1 cellular context compared by ENCODE assay signal in the genomic region with DNA sequence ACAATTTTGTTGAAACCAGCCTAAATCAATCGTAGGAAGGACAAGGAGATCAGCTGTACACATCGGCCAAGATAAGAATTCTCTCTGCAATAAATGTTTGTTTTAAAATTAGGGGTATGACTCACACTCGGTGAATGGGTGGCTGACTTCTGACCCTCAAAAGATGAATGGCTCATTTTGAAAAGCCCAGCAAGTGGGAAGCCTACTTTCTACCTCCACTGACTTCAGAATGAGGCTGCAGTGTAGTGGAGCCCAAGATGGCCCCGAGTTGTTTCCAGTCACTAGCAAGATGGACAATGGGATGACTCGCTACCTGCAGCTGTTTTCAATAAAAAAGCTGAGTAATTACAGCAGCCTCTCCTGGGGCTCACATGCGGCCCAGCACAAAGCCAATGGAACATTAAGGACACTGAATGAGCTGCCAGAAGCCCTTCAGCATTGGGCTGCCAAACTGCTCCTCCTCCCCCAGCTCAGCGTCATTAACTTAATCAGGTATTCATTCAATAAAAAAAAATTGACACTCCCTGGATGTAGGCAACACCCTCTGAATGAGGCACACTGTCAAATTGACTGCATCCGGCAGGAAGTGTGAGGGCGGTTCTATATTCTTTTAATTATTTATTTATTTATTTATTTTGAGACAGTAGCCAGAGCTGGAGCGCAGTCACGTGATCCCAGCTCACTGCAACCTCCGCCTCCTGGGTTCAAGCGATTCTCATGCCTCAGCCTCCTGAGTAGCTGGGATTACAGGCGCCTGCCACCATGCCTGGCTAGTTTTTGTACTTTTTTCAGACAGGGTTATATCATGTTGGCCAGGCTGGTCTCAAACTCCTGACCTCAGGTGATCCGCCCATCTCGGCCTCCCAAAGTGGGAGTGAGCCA.
TF ChIP-seq lines count a peak whose summit lies in the region.

No MANE protein-coding gene starts in this region.

TF ChIP-seq in HEK293, 187 proteins besides CTCF, POLR2A, EP300 and RAD21 (continued from another document and continues in another):
- TF ChIP-seq, protein P1, sequence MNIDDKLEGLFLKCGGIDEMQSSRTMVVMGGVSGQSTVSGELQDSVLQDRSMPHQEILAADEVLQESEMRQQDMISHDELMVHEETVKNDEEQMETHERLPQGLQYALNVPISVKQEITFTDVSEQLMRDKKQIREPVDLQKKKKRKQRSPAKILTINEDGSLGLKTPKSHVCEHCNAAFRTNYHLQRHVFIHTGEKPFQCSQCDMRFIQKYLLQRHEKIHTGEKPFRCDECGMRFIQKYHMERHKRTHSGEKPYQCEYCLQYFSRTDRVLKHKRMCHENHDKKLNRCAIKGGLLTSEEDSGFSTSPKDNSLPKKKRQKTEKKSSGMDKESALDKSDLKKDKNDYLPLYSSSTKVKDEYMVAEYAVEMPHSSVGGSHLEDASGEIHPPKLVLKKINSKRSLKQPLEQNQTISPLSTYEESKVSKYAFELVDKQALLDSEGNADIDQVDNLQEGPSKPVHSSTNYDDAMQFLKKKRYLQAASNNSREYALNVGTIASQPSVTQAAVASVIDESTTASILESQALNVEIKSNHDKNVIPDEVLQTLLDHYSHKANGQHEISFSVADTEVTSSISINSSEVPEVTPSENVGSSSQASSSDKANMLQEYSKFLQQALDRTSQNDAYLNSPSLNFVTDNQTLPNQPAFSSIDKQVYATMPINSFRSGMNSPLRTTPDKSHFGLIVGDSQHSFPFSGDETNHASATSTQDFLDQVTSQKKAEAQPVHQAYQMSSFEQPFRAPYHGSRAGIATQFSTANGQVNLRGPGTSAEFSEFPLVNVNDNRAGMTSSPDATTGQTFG (tag by site-specific recombination; IDR thresholded peaks at IDR 0.05; ENCODE audit: borderline replicate concordance): no peak
- TF ChIP-seq ZNF529 (tag by site-specific recombination; IDR thresholded peaks at IDR 0.05; ENCODE audit: insufficient replicate concordance) (no peak), ZNF654 (tag by site-specific recombination; IDR thresholded peaks at IDR 0.05; ENCODE audit: low read depth) (0 out of 2 replicates have a peak, but pooled peaks have one; percentile 0), SP2 (tag by site-specific recombination; IDR thresholded peaks at IDR 0.05) (no peak), ZNF366 (tag by site-specific recombination; conservative IDR thresholded peaks at IDR 0.05) (peak; percentile 61; the same call in 1 of the 2 replicates), ZNF658 (tag by site-specific recombination; IDR thresholded peaks at IDR 0.05) (no peak), ZEB2 (tag by site-specific recombination; IDR thresholded peaks at IDR 0.05) (peak; percentile 37), GLI4 (tag by site-specific recombination; IDR thresholded peaks at IDR 0.05) (no peak), ZFHX2 (tag by site-specific recombination; conservative IDR thresholded peaks at IDR 0.05) (peak; percentile 22; the same call in 1 of the 2 replicates), HOXC10 (CRISPR knock-in tag; IDR thresholded peaks at IDR 0.05) (no peak), ZNF146 (tag by site-specific recombination; IDR thresholded peaks at IDR 0.05) (no peak), ZNF521 (tag by site-specific recombination; IDR thresholded peaks at IDR 0.05) (no peak), ZNF391 (tag by site-specific recombination; IDR thresholded peaks at IDR 0.05; ENCODE audit: borderline replicate concordance, low read depth) (no peak), IKZF3 (tag by site-specific recombination; IDR thresholded peaks at IDR 0.05) (no peak), ZNF707 (tag by site-specific recombination; IDR thresholded peaks at IDR 0.05) (no peak), ZNF114 (tag by site-specific recombination; IDR thresholded peaks at IDR 0.05) (no peak), ZNF214 (tag by site-specific recombination; IDR thresholded peaks at IDR 0.05; ENCODE audit: borderline replicate concordance) (no peak), FEZF1 (tag by site-specific recombination; IDR thresholded peaks at IDR 0.05) (peak; percentile 31; the same call in 1 of the 2 replicates), ZNF501 (tag by site-specific recombination; IDR thresholded peaks at IDR 0.05) (no peak), ZNF571 (tag by site-specific recombination; IDR thresholded peaks at IDR 0.05) (no peak), ZFP69B (tag by site-specific recombination; IDR thresholded peaks at IDR 0.05) (no peak), ZNF23 (tag by site-specific recombination; IDR thresholded peaks at IDR 0.05; ENCODE audit: borderline replicate concordance) (no peak), ZNF596 (tag by site-specific recombination; IDR thresholded peaks at IDR 0.05) (no peak), KLF1 (tag by site-specific recombination; IDR thresholded peaks at IDR 0.05) (no peak), ZNF274 (IDR thresholded peaks at IDR 0.05; ENCODE audit: low read length) (no peak), ZNF274 (tag by site-specific recombination; IDR thresholded peaks at IDR 0.05; ENCODE audit: borderline replicate concordance) (no peak), ZBTB48 (tag by site-specific recombination; IDR thresholded peaks at IDR 0.05) (no peak), SALL2 (tag by site-specific recombination; IDR thresholded peaks at IDR 0.05; ENCODE audit: borderline replicate concordance) (no peak), ZNF354C (tag by site-specific recombination; IDR thresholded peaks at IDR 0.05; ENCODE audit: borderline replicate concordance, low read depth) (no peak), ZNF610 (tag by site-specific recombination; IDR thresholded peaks at IDR 0.05; ENCODE audit: borderline replicate concordance) (no peak), ZNF394 (tag by site-specific recombination; IDR thresholded peaks at IDR 0.05; ENCODE audit: borderline replicate concordance) (0 out of 2 replicates have a peak, but pooled peaks have one; percentile 21), ZNF433 (tag by site-specific recombination; IDR thresholded peaks at IDR 0.05; ENCODE audit: low read depth) (no peak), ZNF510 (tag by site-specific recombination; IDR thresholded peaks at IDR 0.05; ENCODE audit: insufficient replicate concordance) (no peak), ZNF623 (tag by site-specific recombination; IDR thresholded peaks at IDR 0.05) (no peak), ZSCAN30 (tag by site-specific recombination; IDR thresholded peaks at IDR 0.05) (peak; percentile 69; the same call in 1 of the 2 replicates), ZBTB8A (tag by site-specific recombination; IDR thresholded peaks at IDR 0.05) (peak; percentile 31; the same call in 1 of the 2 replicates), ZBTB17 (tag by site-specific recombination; IDR thresholded peaks at IDR 0.05) (peak; percentile 21; the same call in 1 of the 2 replicates), ZBTB7A (tag by site-specific recombination; IDR thresholded peaks at IDR 0.05; ENCODE audit: low read depth) (no peak), ZNF138 (tag by site-specific recombination; IDR thresholded peaks at IDR 0.05; ENCODE audit: borderline replicate concordance) (no peak), ZNF791 (tag by site-specific recombination; IDR thresholded peaks at IDR 0.05) (no peak), ZFP37 (tag by site-specific recombination; IDR thresholded peaks at IDR 0.05) (no peak), ZNF350 (tag by site-specific recombination; IDR thresholded peaks at IDR 0.05) (no peak), ZNF335 (tag by site-specific recombination; conservative IDR thresholded peaks at IDR 0.05) (0 out of 2 replicates have a peak, but pooled peaks have one; percentile 15), RBAK (tag by site-specific recombination; IDR thresholded peaks at IDR 0.05) (no peak)
- TF ChIP-seq, protein P2, sequence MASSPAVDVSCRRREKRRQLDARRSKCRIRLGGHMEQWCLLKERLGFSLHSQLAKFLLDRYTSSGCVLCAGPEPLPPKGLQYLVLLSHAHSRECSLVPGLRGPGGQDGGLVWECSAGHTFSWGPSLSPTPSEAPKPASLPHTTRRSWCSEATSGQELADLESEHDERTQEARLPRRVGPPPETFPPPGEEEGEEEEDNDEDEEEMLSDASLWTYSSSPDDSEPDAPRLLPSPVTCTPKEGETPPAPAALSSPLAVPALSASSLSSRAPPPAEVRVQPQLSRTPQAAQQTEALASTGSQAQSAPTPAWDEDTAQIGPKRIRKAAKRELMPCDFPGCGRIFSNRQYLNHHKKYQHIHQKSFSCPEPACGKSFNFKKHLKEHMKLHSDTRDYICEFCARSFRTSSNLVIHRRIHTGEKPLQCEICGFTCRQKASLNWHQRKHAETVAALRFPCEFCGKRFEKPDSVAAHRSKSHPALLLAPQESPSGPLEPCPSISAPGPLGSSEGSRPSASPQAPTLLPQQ (tag by site-specific recombination; IDR thresholded peaks at IDR 0.05): no peak
- TF ChIP-seq, protein P3, sequence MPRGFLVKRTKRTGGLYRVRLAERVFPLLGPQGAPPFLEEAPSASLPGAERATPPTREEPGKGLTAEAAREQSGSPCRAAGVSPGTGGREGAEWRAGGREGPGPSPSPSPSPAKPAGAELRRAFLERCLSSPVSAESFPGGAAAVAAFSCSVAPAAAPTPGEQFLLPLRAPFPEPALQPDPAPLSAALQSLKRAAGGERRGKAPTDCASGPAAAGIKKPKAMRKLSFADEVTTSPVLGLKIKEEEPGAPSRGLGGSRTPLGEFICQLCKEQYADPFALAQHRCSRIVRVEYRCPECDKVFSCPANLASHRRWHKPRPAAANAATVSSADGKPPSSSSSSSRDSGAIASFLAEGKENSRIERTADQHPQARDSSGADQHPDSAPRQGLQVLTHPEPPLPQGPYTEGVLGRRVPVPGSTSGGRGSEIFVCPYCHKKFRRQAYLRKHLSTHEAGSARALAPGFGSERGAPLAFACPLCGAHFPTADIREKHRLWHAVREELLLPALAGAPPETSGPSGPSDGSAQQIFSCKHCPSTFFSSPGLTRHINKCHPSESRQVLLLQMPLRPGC (tag by site-specific recombination; IDR thresholded peaks at IDR 0.05): 0 out of 2 replicates have a peak, but pooled peaks have one; percentile 28
- TF ChIP-seq, protein P4, sequence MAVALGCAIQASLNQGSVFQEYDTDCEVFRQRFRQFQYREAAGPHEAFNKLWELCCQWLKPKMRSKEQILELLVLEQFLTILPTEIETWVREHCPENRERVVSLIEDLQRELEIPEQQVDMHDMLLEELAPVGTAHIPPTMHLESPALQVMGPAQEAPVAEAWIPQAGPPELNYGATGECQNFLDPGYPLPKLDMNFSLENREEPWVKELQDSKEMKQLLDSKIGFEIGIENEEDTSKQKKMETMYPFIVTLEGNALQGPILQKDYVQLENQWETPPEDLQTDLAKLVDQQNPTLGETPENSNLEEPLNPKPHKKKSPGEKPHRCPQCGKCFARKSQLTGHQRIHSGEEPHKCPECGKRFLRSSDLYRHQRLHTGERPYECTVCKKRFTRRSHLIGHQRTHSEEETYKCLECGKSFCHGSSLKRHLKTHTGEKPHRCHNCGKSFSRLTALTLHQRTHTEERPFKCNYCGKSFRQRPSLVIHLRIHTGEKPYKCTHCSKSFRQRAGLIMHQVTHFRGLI (tag by site-specific recombination; IDR thresholded peaks at IDR 0.05): peak; percentile 30; the same call in 1 of the 2 replicates
- TF ChIP-seq, protein P5, sequence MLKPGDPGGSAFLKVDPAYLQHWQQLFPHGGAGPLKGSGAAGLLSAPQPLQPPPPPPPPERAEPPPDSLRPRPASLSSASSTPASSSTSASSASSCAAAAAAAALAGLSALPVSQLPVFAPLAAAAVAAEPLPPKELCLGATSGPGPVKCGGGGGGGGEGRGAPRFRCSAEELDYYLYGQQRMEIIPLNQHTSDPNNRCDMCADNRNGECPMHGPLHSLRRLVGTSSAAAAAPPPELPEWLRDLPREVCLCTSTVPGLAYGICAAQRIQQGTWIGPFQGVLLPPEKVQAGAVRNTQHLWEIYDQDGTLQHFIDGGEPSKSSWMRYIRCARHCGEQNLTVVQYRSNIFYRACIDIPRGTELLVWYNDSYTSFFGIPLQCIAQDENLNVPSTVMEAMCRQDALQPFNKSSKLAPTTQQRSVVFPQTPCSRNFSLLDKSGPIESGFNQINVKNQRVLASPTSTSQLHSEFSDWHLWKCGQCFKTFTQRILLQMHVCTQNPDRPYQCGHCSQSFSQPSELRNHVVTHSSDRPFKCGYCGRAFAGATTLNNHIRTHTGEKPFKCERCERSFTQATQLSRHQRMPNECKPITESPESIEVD (tag by site-specific recombination; IDR thresholded peaks at IDR 0.05): no peak
- TF ChIP-seq, protein P6, sequence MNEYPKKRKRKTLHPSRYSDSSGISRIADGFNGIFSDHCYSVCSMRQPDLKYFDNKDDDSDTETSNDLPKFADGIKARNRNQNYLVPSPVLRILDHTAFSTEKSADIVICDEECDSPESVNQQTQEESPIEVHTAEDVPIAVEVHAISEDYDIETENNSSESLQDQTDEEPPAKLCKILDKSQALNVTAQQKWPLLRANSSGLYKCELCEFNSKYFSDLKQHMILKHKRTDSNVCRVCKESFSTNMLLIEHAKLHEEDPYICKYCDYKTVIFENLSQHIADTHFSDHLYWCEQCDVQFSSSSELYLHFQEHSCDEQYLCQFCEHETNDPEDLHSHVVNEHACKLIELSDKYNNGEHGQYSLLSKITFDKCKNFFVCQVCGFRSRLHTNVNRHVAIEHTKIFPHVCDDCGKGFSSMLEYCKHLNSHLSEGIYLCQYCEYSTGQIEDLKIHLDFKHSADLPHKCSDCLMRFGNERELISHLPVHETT (tag by site-specific recombination; IDR thresholded peaks at IDR 0.05): no peak
- TF ChIP-seq, protein P7, sequence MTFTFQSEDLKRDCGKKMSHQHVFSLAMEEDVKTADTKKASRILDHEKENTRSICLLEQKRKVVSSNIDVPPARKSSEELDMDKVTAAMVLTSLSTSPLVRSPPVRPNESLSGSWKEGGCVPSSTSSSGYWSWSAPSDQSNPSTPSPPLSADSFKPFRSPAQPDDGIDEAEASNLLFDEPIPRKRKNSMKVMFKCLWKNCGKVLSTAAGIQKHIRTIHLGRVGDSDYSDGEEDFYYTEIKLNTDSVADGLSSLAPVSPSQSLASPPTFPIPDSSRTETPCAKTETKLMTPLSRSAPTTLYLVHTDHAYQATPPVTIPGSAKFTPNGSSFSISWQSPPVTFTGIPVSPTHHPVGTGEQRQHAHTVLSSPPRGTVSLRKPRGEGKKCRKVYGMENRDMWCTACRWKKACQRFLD (tag by site-specific recombination; IDR thresholded peaks at IDR 0.05): no peak
- TF ChIP-seq, protein P8, sequence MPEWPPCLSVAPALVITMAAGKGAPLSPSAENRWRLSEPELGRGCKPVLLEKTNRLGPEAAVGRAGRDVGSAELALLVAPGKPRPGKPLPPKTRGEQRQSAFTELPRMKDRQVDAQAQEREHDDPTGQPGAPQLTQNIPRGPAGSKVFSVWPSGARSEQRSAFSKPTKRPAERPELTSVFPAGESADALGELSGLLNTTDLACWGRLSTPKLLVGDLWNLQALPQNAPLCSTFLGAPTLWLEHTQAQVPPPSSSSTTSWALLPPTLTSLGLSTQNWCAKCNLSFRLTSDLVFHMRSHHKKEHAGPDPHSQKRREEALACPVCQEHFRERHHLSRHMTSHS (tag by site-specific recombination; IDR thresholded peaks at IDR 0.05): no peak
- TF ChIP-seq, protein P9, sequence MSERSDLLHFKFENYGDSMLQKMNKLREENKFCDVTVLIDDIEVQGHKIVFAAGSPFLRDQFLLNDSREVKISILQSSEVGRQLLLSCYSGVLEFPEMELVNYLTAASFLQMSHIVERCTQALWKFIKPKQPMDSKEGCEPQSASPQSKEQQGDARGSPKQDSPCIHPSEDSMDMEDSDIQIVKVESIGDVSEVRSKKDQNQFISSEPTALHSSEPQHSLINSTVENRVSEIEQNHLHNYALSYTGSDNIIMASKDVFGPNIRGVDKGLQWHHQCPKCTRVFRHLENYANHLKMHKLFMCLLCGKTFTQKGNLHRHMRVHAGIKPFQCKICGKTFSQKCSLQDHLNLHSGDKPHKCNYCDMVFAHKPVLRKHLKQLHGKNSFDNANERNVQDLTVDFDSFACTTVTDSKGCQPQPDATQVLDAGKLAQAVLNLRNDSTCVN (tag by site-specific recombination; optimal IDR thresholded peaks at IDR 0.05): no peak
